In genomic region chr12:81872400-81872799, GRCh38 we compare ENCODE assay signal across 16 cellular contexts.
DNase-seq lines count a peak whose midpoint lies in the region; ATAC-seq and TF ChIP-seq lines count a peak whose summit lies in the region.
"Had no signal": no experiment of that assay in that cellular context is flagged by ENCODE, and none has a peak within 500 bp of the region (broad histone marks: within the 10 kb centered on the region; RNA-seq: fewer than 3 reads in every experiment).

No MANE protein-coding gene starts in this region.

- H3K4me1 Mint-ChIP-seq in activated CD8-positive, alpha-beta T cell treated with anti-CD3 and anti-CD28 coated beads for 36 hours (ENCODE audit: low read depth), result peaks cover 2% of the 10 kb centered on the region
- no peaks in the 10 kb centered on the region for H3K4me1 Mint-ChIP-seq in activated CD8-positive, alpha-beta T cell treated with anti-CD3 and anti-CD28 coated beads, Interleukin-2, amount 10 ng/mL, durations not matched to agents 7 days and 5 days (ENCODE audit: low read depth)
- peaks cover 29% of the 10 kb centered on the region for H3K4me1 Mint-ChIP-seq in Calu3 (ENCODE audit: low read depth, unreplicated experiment)
- H3K4me1 Mint-ChIP-seq: CD14-positive monocyte had no signal

- H4K20me1 ChIP-seq in PC-9 (ENCODE audit: insufficient read depth), result no peaks in the 10 kb centered on the region
- H4K20me1 ChIP-seq: BLaER1 had no signal

- no peaks in the 10 kb centered on the region for H3K9me3 Mint-ChIP-seq in activated CD8-positive, alpha-beta T cell treated with anti-CD3 and anti-CD28 coated beads for 36 hours
- H3K9me3 Mint-ChIP-seq in activated CD8-positive, alpha-beta T cell treated with anti-CD3 and anti-CD28 coated beads, Interleukin-2, amount 10 ng/mL, durations not matched to agents 7 days and 5 days (ENCODE audit: insufficient read depth), result no peaks in the 10 kb centered on the region
- H3K9me3 Mint-ChIP-seq in Calu3 (ENCODE audit: low read depth, unreplicated experiment), result no peaks in the 10 kb centered on the region
- H3K9me3 Mint-ChIP-seq: CD14-positive monocyte had no signal

- WGBS in sigmoid colon, 2 donors, result 20 to 48% methylated on average over 1 of the region's 1 CpG

- H3K36me3 Mint-ChIP-seq in activated CD8-positive, alpha-beta T cell treated with anti-CD3 and anti-CD28 coated beads for 36 hours (ENCODE audit: low read depth), result no peaks in the 10 kb centered on the region
- no peaks in the 10 kb centered on the region for H3K36me3 Mint-ChIP-seq in activated CD8-positive, alpha-beta T cell treated with anti-CD3 and anti-CD28 coated beads, Interleukin-2, amount 10 ng/mL, durations not matched to agents 7 days and 5 days (ENCODE audit: low read depth)
- H3K36me3 Mint-ChIP-seq in Calu3 (ENCODE audit: insufficient read depth, unreplicated experiment), result peaks cover 6% of the 10 kb centered on the region
- H3K36me3 Mint-ChIP-seq: CD14-positive monocyte; CD4-positive, alpha-beta memory T cell had no signal

- no peaks in the 10 kb centered on the region for H3K79me2 ChIP-seq in PC-9 (ENCODE audit: low read depth)

- no peaks in the 10 kb centered on the region for H3K9me3 ChIP-seq in PC-9 (ENCODE audit: insufficient read depth, low read depth)
- no peaks in the 10 kb centered on the region for H3K9me3 ChIP-seq in sigmoid colon
- H3K9me3 ChIP-seq: BLaER1, HAP-1 had no signal

- POLR2A ChIA-PET in activated CD8-positive, alpha-beta T cell treated with anti-CD3 and anti-CD28 coated beads for 36 hours (lab: Charles Lee), result no interaction called here
- POLR2A ChIA-PET in activated CD8-positive, alpha-beta T cell treated with anti-CD3 and anti-CD28 coated beads, Interleukin-2, amount 10 ng/mL, durations not matched to agents 7 days and 5 days (lab: Charles Lee), result no interaction called here
- POLR2A ChIA-PET in PC-9 (lab: Charles Lee; ENCODE audit: unreplicated experiment), result no interaction called here

- no peaks in the 10 kb centered on the region for H3K4me1 ChIP-seq in PC-9 (replicated peaks; ENCODE audit: insufficient read depth)
- H3K4me1 ChIP-seq in sigmoid colon, result no peaks in the 10 kb centered on the region
- H3K4me1 ChIP-seq: BLaER1, HAP-1 had no signal

- BruUV-seq in Calu3 (replicated peaks; lab: Mats Ljungman, UMichigan) (no TSS peak), PC-9 (replicated peaks; lab: Mats Ljungman, UMichigan) (no TSS peak)

- H3K27me3 ChIP-seq in PC-9 (ENCODE audit: insufficient read depth, low read depth), result no peaks in the 10 kb centered on the region
- H3K27me3 ChIP-seq in sigmoid colon, result no peaks in the 10 kb centered on the region
- H3K27me3 ChIP-seq: BLaER1 had no signal

- H2AFZ ChIP-seq in PC-9, result 0 out of 2 replicates have a peak overlapping the region, but pooled peaks have one; percentile 28
- H2AFZ ChIP-seq: GM23248 had no signal

- no peak overlapping the region for H3K4me3 Mint-ChIP-seq in activated CD8-positive, alpha-beta T cell treated with anti-CD3 and anti-CD28 coated beads for 36 hours
- no peak overlapping the region for H3K4me3 Mint-ChIP-seq in activated CD8-positive, alpha-beta T cell treated with anti-CD3 and anti-CD28 coated beads, Interleukin-2, amount 10 ng/mL, durations not matched to agents 7 days and 5 days
- no peak overlapping the region for H3K4me3 Mint-ChIP-seq in Calu3 (ENCODE audit: low read depth, unreplicated experiment)
- H3K4me3 Mint-ChIP-seq: CD14-positive monocyte; CD4-positive, alpha-beta memory T cell had no signal

- DNase-seq in activated CD8-positive, alpha-beta T cell treated with anti-CD3 and anti-CD28 coated beads for 36 hours, result peak; percentile 7
- DNase-seq in activated CD8-positive, alpha-beta T cell treated with anti-CD3 and anti-CD28 coated beads, Interleukin-2, amount 10 ng/mL, durations not matched to agents 7 days and 5 days, result no peak
- DNase-seq in Calu3 (no peak), PC-9 (no peak), renal cortical epithelial cell (ENCODE audit: low read depth) (peak; percentile 40), GDM1 (lab: John Stamatoyannopoulos, UW) (no peak), HCEC 1CT (no peak), sigmoid colon (no peak)
- DNase-seq: 8988T; CD4-positive, alpha-beta memory T cell; DMS79 treated with DMSO at 0.1 percent for 48 hours; GM23248; IMR-90 had no signal

- H3K27me3 Mint-ChIP-seq in activated CD8-positive, alpha-beta T cell treated with anti-CD3 and anti-CD28 coated beads for 36 hours, result peaks cover 2% of the 10 kb centered on the region
- H3K27me3 Mint-ChIP-seq in activated CD8-positive, alpha-beta T cell treated with anti-CD3 and anti-CD28 coated beads, Interleukin-2, amount 10 ng/mL, durations not matched to agents 7 days and 5 days (ENCODE audit: low read depth), result no peaks in the 10 kb centered on the region
- no peaks in the 10 kb centered on the region for H3K27me3 Mint-ChIP-seq in Calu3 (ENCODE audit: unreplicated experiment)
- H3K27me3 Mint-ChIP-seq: CD4-positive, alpha-beta memory T cell had no signal

- H3K4me2 ChIP-seq in PC-9, result no peak overlapping the region
- H3K4me2 ChIP-seq: BLaER1 had no signal

- H3K27ac ChIP-seq in PC-9, result no peak overlapping the region
- H3K27ac ChIP-seq in sigmoid colon, result no peak overlapping the region
- H3K27ac ChIP-seq: BLaER1, GM23248 had no signal

- TF ChIP-seq POLR2A in sigmoid colon (IDR thresholded peaks at IDR 0.05), result no peak

- H3F3A ChIP-seq in PC-9 (ENCODE audit: insufficient read depth, low read depth), result no peaks in the 10 kb centered on the region

- no peak for TF ChIP-seq CTCF in activated CD8-positive, alpha-beta T cell treated with anti-CD3 and anti-CD28 coated beads for 36 hours (IDR thresholded peaks at IDR 0.05)
- no peak for TF ChIP-seq CTCF in Calu3 (IDR thresholded peaks at IDR 0.05; ENCODE audit: unreplicated experiment)
- no peak for TF ChIP-seq CTCF in PC-9 (conservative IDR thresholded peaks at IDR 0.05)
- no peak for TF ChIP-seq CTCF in sigmoid colon (IDR thresholded peaks at IDR 0.05)

- intact Hi-C loops in activated CD8-positive, alpha-beta T cell treated with anti-CD3 and anti-CD28 coated beads for 36 hours (cut with micrococcal nuclease), result no loop called here
- intact Hi-C loops in Calu3 (cut with micrococcal nuclease; ENCODE audit: unreplicated experiment), result loop anchor here (5.0 to 10.0 kb wide), 3 partner anchors 90 to 232 kb away; no protein-coding TSS in a partner anchor
- intact Hi-C loops in PC-9 (cut with micrococcal nuclease; ENCODE audit: unreplicated experiment), result no loop called here
- intact Hi-C loops in sigmoid colon (cut with DNase I), result no loop called here

- H3K4me3 ChIP-seq in PC-9 (no peak overlapping the region), sigmoid colon (no peak overlapping the region)
- H3K4me3 ChIP-seq: BLaER1, GM23248, HAP-1 had no signal

- ATAC-seq in activated CD8-positive, alpha-beta T cell treated with anti-CD3 and anti-CD28 coated beads for 36 hours, result peak; percentile 60
- ATAC-seq in activated CD8-positive, alpha-beta T cell treated with anti-CD3 and anti-CD28 coated beads, Interleukin-2, amount 10 ng/mL, durations not matched to agents 7 days and 5 days, result no peak

- no peak for TF ChIP-seq EP300 in sigmoid colon (IDR thresholded peaks at IDR 0.05)

- CTCF ChIA-PET in activated CD8-positive, alpha-beta T cell treated with anti-CD3 and anti-CD28 coated beads for 36 hours (lab: Charles Lee), result no interaction called here
- CTCF ChIA-PET in activated CD8-positive, alpha-beta T cell treated with anti-CD3 and anti-CD28 coated beads, Interleukin-2, amount 10 ng/mL, durations not matched to agents 7 days and 5 days (lab: Charles Lee), result interaction anchor here (0.8 kb wide), 1 partner anchor 244 kb away, joined by 3 read pairs; no protein-coding TSS in a partner anchor
- CTCF ChIA-PET in Calu3 (lab: Charles Lee) (no interaction called here), PC-9 (lab: Charles Lee) (no interaction called here)

- H3K9me2 ChIP-seq in PC-9 (ENCODE audit: insufficient read depth), result no peaks in the 10 kb centered on the region

- H3K27ac Mint-ChIP-seq in activated CD8-positive, alpha-beta T cell treated with anti-CD3 and anti-CD28 coated beads for 36 hours, result no peak overlapping the region
- no peak overlapping the region for H3K27ac Mint-ChIP-seq in activated CD8-positive, alpha-beta T cell treated with anti-CD3 and anti-CD28 coated beads, Interleukin-2, amount 10 ng/mL, durations not matched to agents 7 days and 5 days
- H3K27ac Mint-ChIP-seq in Calu3 (ENCODE audit: unreplicated experiment), result peak overlapping the region; percentile 49
- H3K27ac Mint-ChIP-seq: CD14-positive monocyte; CD4-positive, alpha-beta memory T cell had no signal

- H3K36me3 ChIP-seq in PC-9 (ENCODE audit: low read depth) (no peaks in the 10 kb centered on the region), sigmoid colon (no peaks in the 10 kb centered on the region)
- H3K36me3 ChIP-seq: BLaER1, HAP-1 had no signal

Comparison
In these comparisons a context has a peak if more than half of its experiments do, and no peak if none do; other contexts are left out.
1. DNase-seq: peak in activated CD8-positive, alpha-beta T cell treated with anti-CD3 and anti-CD28 coated beads for 36 hours (single experiment) and renal cortical epithelial cell (single experiment); none in activated CD8-positive, alpha-beta T cell treated with anti-CD3 and anti-CD28 coated beads, Interleukin-2, amount 10 ng/mL, durations not matched to agents 7 days and 5 days (single experiment), Calu3 (single experiment), PC-9 (0 of 2), GDM1 (single experiment), HCEC 1CT (single experiment) and sigmoid colon (single experiment).